Comparison of ENCODE assay signal across 19 cellular contexts in genomic region chr4:141730805-141731204, GRCh38.
DNase-seq lines count a peak whose midpoint lies in the region; ATAC-seq lines count a peak whose summit lies in the region.
"Had no signal": no experiment of that assay in that cellular context is flagged by ENCODE, and none has a peak within 500 bp of the region (broad histone marks: within the 10 kb centered on the region; RNA-seq: fewer than 3 reads in every experiment).

No MANE protein-coding gene starts in this region.

- intact Hi-C loops in cardiac septum (cut with DNase I) (no loop called here), right cardiac atrium (cut with DNase I) (no loop called here)

- no peak overlapping the region for H3K4me3 ChIP-seq in right cardiac atrium (ENCODE audit: low read length)
- H3K4me3 ChIP-seq: gastroesophageal sphincter, right atrium auricular region had no signal

- H3K9me3 ChIP-seq in right cardiac atrium (ENCODE audit: control insufficient read depth, low read length), result no peaks in the 10 kb centered on the region
- H3K9me3 ChIP-seq: gastroesophageal sphincter, right atrium auricular region had no signal

- DNase-seq in M059J (ENCODE audit: low read depth) (peak; percentile 35), kidney tubule cell (ENCODE audit: low spot score) (peak; percentile 29), cardiac septum (ENCODE audit: low spot score) (no peak), right cardiac atrium (no peak), NCI-H1417 treated with DMSO at 0.1 percent for 48 hours (lab: John Stamatoyannopoulos, UW) (no peak), NCI-H1694 (lab: John Stamatoyannopoulos, UW) (no peak)
- DNase-seq: activated CD4-positive, alpha-beta T cell treated with anti-CD3 and anti-CD28 coated beads, Interleukin-2, amount 10 ng/mL, durations not matched to agents 7 days and 5 days; activated naive CD4-positive, alpha-beta T cell treated with Interleukin-2 at 50 U/mL for 16 hours; CD8-positive, alpha-beta T cell; DMS79 treated with DMSO at 0.1 percent for 48 hours; Karpas-422; left colon; NCI-H1105; NCI-H774; stimulated activated CD4-positive, alpha-beta T cell treated with anti-CD3 and anti-CD28 coated beads, Interleukin-1b, Interleukin-23, amount 100 ng/mL, for 48 hours had no signal

- H3K27me3 ChIP-seq in right cardiac atrium (ENCODE audit: control insufficient read depth, insufficient read depth), result no peaks in the 10 kb centered on the region
- H3K27me3 ChIP-seq: gastroesophageal sphincter, right atrium auricular region had no signal

- H3K27ac ChIP-seq in right cardiac atrium (ENCODE audit: low read length), result no peak overlapping the region
- H3K27ac ChIP-seq: gastroesophageal sphincter, right atrium auricular region had no signal

- ATAC-seq in GM18517 (IDR thresholded peaks at IDR 0.05; ENCODE audit: unreplicated experiment) (peak; percentile 59), HG02623 (IDR thresholded peaks at IDR 0.05; ENCODE audit: unreplicated experiment) (peak; percentile 69), right cardiac atrium (no peak)
- ATAC-seq: CD8-positive, alpha-beta T cell; gastroesophageal sphincter; left colon had no signal

- no peaks in the 10 kb centered on the region for H3K4me1 ChIP-seq in right cardiac atrium (ENCODE audit: control insufficient read depth, insufficient read depth, low read length)
- H3K4me1 ChIP-seq: gastroesophageal sphincter, right atrium auricular region had no signal

Comparison
In these comparisons a context has a peak if more than half of its experiments do, and no peak if none do; other contexts are left out.
1. ATAC-seq: peak in GM18517 (single experiment) and HG02623 (single experiment); none in right cardiac atrium (0 of 2).
2. DNase-seq: peak in M059J (single experiment) and kidney tubule cell (single experiment); none in cardiac septum (single experiment), right cardiac atrium (0 of 3), NCI-H1417 treated with DMSO at 0.1 percent for 48 hours (single experiment) and NCI-H1694 (single experiment).